Comparison of ENCODE assay signal across 4 cellular contexts in the genomic region with DNA sequence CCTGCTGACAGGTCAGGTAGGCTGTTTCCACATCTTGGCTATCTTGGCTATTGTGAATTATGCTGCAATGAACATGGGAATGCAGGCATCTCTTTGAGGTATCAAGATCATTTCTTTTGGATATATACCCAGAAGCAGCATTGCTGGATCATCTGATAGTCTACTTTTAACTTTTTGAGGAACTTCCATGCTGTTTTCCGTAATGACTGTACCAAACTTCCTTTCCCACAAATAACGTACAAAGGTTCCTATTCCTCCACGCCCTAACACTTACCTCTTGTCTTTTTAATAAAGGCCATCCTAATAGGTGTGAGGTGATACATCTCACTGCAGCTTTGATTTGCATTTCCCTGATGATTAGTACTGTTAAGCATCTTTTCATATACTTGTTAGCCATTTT.
"Had no signal": no experiment of that assay in that cellular context is flagged by ENCODE, and none has a peak within 500 bp of the region (broad histone marks: within the 10 kb centered on the region; RNA-seq: fewer than 3 reads in every experiment).

No MANE protein-coding gene starts in this region.

- DNase-seq: H9, HCEC 1CT, IMR-90 had no signal

- H3K4me1 Mint-ChIP-seq: GM23338, H9 had no signal

- H3K4me3 ChIP-seq: GM23338 had no signal

- H3K4me2 ChIP-seq: GM23338 had no signal

- ATAC-seq: GM23338 had no signal

- H3K9me3 Mint-ChIP-seq: GM23338, H9 had no signal

- H3K27ac Mint-ChIP-seq: GM23338, H9 had no signal

- H3K4me3 Mint-ChIP-seq: GM23338, H9 had no signal

- H2AFZ ChIP-seq: GM23338 had no signal
